In the genomic region with DNA sequence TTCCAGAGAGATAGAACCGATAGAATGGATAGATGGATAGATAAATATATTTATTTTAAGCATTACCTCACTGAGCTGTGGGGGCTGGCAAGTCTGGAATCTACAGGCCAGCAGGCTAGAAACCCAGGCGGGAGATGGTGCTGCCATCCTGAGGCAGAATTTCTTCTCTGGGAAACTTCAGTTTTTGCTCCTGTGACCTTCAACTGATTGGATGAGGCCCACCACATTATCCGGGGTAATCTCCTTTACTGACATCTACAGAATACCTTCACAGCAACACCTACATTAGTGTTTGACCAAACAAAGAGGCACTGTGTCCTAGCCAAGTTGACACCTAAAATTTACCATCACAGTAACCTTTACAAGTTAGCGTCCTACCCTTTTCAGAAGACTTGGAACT, we compare ENCODE assay signal across 1 cellular context.
TF ChIP-seq lines count a peak whose summit lies in the region.

No MANE protein-coding gene starts in this region.

TF ChIP-seq in HCT116, 20 proteins besides CTCF, POLR2A, EP300 and RAD21 (continued from another document):
- TF ChIP-seq, protein P1, sequence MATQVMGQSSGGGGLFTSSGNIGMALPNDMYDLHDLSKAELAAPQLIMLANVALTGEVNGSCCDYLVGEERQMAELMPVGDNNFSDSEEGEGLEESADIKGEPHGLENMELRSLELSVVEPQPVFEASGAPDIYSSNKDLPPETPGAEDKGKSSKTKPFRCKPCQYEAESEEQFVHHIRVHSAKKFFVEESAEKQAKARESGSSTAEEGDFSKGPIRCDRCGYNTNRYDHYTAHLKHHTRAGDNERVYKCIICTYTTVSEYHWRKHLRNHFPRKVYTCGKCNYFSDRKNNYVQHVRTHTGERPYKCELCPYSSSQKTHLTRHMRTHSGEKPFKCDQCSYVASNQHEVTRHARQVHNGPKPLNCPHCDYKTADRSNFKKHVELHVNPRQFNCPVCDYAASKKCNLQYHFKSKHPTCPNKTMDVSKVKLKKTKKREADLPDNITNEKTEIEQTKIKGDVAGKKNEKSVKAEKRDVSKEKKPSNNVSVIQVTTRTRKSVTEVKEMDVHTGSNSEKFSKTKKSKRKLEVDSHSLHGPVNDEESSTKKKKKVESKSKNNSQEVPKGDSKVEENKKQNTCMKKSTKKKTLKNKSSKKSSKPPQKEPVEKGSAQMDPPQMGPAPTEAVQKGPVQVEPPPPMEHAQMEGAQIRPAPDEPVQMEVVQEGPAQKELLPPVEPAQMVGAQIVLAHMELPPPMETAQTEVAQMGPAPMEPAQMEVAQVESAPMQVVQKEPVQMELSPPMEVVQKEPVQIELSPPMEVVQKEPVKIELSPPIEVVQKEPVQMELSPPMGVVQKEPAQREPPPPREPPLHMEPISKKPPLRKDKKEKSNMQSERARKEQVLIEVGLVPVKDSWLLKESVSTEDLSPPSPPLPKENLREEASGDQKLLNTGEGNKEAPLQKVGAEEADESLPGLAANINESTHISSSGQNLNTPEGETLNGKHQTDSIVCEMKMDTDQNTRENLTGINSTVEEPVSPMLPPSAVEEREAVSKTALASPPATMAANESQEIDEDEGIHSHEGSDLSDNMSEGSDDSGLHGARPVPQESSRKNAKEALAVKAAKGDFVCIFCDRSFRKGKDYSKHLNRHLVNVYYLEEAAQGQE (IDR thresholded peaks at IDR 0.05; ENCODE audit: low read depth) = no peak
- no peak for TF ChIP-seq YY1 (IDR thresholded peaks at IDR 0.05; ENCODE audit: extremely low read depth, insufficient replicate concordance, low read depth, low read length)
- TF ChIP-seq TCF7L2 (IDR thresholded peaks at IDR 0.05; ENCODE audit: borderline replicate concordance, extremely low read depth, insufficient read depth, insufficient read length) = no peak
- TF ChIP-seq FOSL1 (IDR thresholded peaks at IDR 0.05; ENCODE audit: low read depth) = no peak
